ENCODE assay signal across 11 cellular contexts in the genomic region with DNA sequence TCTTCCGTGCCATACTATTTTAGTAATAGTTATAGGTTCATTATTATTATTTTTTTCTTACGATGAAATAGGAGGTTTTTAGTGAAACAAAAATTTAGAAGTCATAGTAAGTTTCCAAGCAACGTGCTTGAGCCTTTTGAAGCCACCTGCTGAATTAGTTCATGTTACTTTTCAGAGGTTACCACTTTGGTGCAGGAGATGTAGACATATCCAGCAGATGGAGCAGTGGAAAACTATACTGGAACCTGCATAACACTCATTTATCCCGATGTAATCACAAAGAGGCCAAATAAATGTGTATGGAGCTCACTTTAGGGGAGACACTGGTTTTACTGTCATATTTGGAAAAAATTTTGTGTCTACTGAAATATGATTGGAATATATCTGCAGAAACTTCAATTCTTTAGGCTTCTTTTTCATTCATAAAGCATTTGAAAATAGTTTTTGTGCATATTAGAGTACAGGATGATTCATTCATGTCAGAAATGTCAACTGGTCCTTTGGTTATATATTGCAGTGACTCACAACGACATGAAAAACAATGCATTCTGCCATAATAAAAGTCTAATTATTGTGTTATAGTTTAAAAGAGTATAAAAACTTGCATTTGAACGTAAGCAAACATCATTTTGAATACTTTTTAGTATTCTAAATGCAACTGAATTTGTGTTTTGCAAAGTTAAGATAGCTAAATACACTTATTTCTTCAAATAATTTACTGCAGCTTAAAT.
A peak's percentile ranks its signal among the peaks of the same experiment; 100 is the strongest.
DNase-seq lines count a peak whose midpoint lies in the region; ATAC-seq and TF ChIP-seq lines count a peak whose summit lies in the region.
"Had no signal": no experiment of that assay in that cellular context is flagged by ENCODE, and none has a peak within 500 bp of the region (broad histone marks: within the 10 kb centered on the region; RNA-seq: fewer than 3 reads in every experiment).

No MANE protein-coding gene starts in this region.

- H3K4me3 ChIP-seq in MM.1S (ENCODE audit: low read length) (peak overlapping the region; percentile 67), mesendoderm (ENCODE audit: low read length) (no peak overlapping the region)
- H3K4me3 ChIP-seq: K562 had no signal

- H3F3A ChIP-seq in MM.1S (ENCODE audit: insufficient read depth, low read length), result peaks cover 13% of the 10 kb centered on the region; the same call in 1 of the 2 replicates

- H3K4me1 ChIP-seq in MM.1S (ENCODE audit: low read length) (0 out of 2 replicates have a peak, but pooled peaks cover 8% of the 10 kb centered on the region), mesendoderm (ENCODE audit: control insufficient read depth, low read depth, low read length) (no peaks in the 10 kb centered on the region)

- H4K8ac ChIP-seq in mesendoderm (ENCODE audit: low read depth, low read length), result no peak overlapping the region

- H2BK5ac ChIP-seq in mesendoderm (ENCODE audit: low read length), result no peak overlapping the region

- H4K5ac ChIP-seq in mesendoderm (ENCODE audit: low read length), result no peak overlapping the region

- peak overlapping the region; percentile 52 for H2AFZ ChIP-seq in MM.1S (ENCODE audit: low read length)

- no peaks in the 10 kb centered on the region for H4K20me1 ChIP-seq in MM.1S (ENCODE audit: insufficient read depth, low read length)

- no peak overlapping the region for H3K56ac ChIP-seq in mesendoderm (ENCODE audit: low read length)

- TF ChIP-seq CTCF in MM.1S (IDR thresholded peaks at IDR 0.05; ENCODE audit: low read length), result peak; percentile 37

- peak overlapping the region; percentile 80 for H3K4me2 ChIP-seq in MM.1S (ENCODE audit: low read depth, low read length)
- H3K4me2 ChIP-seq in mesendoderm (ENCODE audit: low read length), result no peak overlapping the region

- no peak overlapping the region for H3K18ac ChIP-seq in mesendoderm (ENCODE audit: low read length)

- no peaks in the 10 kb centered on the region for H3K79me1 ChIP-seq in mesendoderm (ENCODE audit: low read length)

- no peaks in the 10 kb centered on the region for H3K79me2 ChIP-seq in MM.1S (ENCODE audit: low read length)
- no peaks in the 10 kb centered on the region for H3K79me2 ChIP-seq in mesendoderm (ENCODE audit: control insufficient read depth, insufficient read depth, low read length)

- H3K27ac ChIP-seq in MM.1S (ENCODE audit: low read length) (no peak overlapping the region), mesendoderm (ENCODE audit: low read depth, low read length) (no peak overlapping the region)
- H3K27ac ChIP-seq: gastroesophageal sphincter had no signal

- WGBS in mesendoderm (ENCODE audit: extremely low coverage, insufficient coverage, low lambda C conversion rate), result no CpG with 5 or more reads among the region's 6 CpGs

- H2AK5ac ChIP-seq in mesendoderm (ENCODE audit: low read length), result no peak overlapping the region

- no peak overlapping the region for H3K23ac ChIP-seq in mesendoderm (ENCODE audit: low read length)

- no peak overlapping the region for H3K4ac ChIP-seq in mesendoderm (ENCODE audit: low read depth, low read length)

- H2BK15ac ChIP-seq in mesendoderm (replicated peaks; ENCODE audit: low read depth), result no peak overlapping the region

- DNase-seq in DMS153 treated with DMSO at 0.1 percent for 48 hours (lab: John Stamatoyannopoulos, UW; ENCODE audit: unreplicated experiment) (peak; percentile 61), MM.1S (peak; percentile 34), astrocyte of the hippocampus (ENCODE audit: low read depth, low spot score) (peak; percentile 58), mesendoderm (peak; percentile 28), CD1c-positive myeloid dendritic cell (ENCODE audit: extremely low spot score) (no peak), activated gamma-delta T cell (lab: John Stamatoyannopoulos, UW) (no peak)

- ATAC-seq in GM21367 (IDR thresholded peaks at IDR 0.05; ENCODE audit: unreplicated experiment) (no peak), GM18517 (IDR thresholded peaks at IDR 0.05; ENCODE audit: unreplicated experiment) (no peak)
- ATAC-seq: gastroesophageal sphincter; K562; stimulated activated effector memory CD8-positive, alpha-beta T cell treated with anti-CD3 and anti-CD28 coated beads, Interleukin-12 subunit alpha, Interleukin-12 subunit beta, amount 100 ng/mL, for 72 hours had no signal

- no peak overlapping the region for H2BK120ac ChIP-seq in mesendoderm (ENCODE audit: low read depth, low read length)

- H3K9me3 ChIP-seq in MM.1S (replicated peaks; ENCODE audit: insufficient read depth, low read length), result no peaks in the 10 kb centered on the region
- H3K9me3 ChIP-seq: gastroesophageal sphincter had no signal

- H3K9ac ChIP-seq in MM.1S (ENCODE audit: low read length), result peak overlapping the region; percentile 65; the same call in 1 of the 2 replicates
- no peak overlapping the region for H3K9ac ChIP-seq in mesendoderm (ENCODE audit: low read length)

- no peaks in the 10 kb centered on the region for H3K27me3 ChIP-seq in MM.1S (replicated peaks; ENCODE audit: insufficient read depth, low read length)
- H3K27me3 ChIP-seq in mesendoderm (ENCODE audit: insufficient read depth, low read length, poor library complexity), result peaks cover 2% of the 10 kb centered on the region

- no peaks in the 10 kb centered on the region for H3K36me3 ChIP-seq in MM.1S (replicated peaks; ENCODE audit: insufficient read depth, low read length)
- no peaks in the 10 kb centered on the region for H3K36me3 ChIP-seq in mesendoderm (ENCODE audit: control insufficient read depth, insufficient read depth, low read length)
- H3K36me3 ChIP-seq: gastroesophageal sphincter had no signal

- no peaks in the 10 kb centered on the region for H3K9me2 ChIP-seq in MM.1S (replicated peaks; ENCODE audit: insufficient read depth, low read length)

Comparison
In these comparisons a context has a peak if more than half of its experiments do, and no peak if none do; other contexts are left out.
1. DNase-seq: peak in DMS153 treated with DMSO at 0.1 percent for 48 hours (single experiment), MM.1S (single experiment), astrocyte of the hippocampus (single experiment) and mesendoderm (single experiment); none in CD1c-positive myeloid dendritic cell (single experiment) and activated gamma-delta T cell (single experiment).